In the genomic region with DNA sequence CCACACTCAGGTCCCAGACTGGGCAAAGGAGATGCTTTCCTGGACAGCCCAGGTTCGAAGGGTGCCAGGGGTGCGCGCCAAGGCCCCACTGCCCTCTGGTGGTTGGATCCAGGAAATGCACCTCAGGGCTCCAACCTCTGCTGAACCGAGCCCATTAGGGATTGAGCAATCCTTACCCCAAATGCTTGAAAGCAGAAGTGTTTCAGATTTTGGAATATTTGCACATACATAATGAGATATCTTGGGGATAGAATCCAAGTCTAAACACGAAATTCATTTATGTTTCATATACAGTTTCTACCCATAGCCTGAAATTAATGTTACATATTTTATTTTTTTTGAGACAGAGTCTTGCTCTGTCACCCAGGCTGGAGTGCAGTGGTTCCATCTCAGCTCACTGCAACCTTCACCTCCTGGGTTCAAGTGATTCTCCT, we compare ENCODE assay signal across 7 cellular contexts. TPM values are rescaled to one million over a fixed set of nuclear protein-coding genes. Genes with fewer than 3 reads are reported as not detected.
DNase-seq lines count a peak whose midpoint lies in the region; ATAC-seq and TF ChIP-seq lines count a peak whose summit lies in the region.

No MANE protein-coding gene starts in this region.

- CTCF ChIA-PET in T-cell (lab: Charles Lee): interaction anchor here (0.6 to 3.7 kb wide), 4 partner anchors 44 to 187 kb away, joined by 3 to 38 read pairs (median 7); no protein-coding TSS in a partner anchor

- no peaks in the 10 kb centered on the region for H3K27me3 ChIP-seq in adrenal gland
- H3K27me3 ChIP-seq in gastrocnemius medialis: no peaks in the 10 kb centered on the region

- H3K4me1 ChIP-seq in adrenal gland (replicated peaks in 1 of 2) (peaks cover 6 to 14% of the 10 kb centered on the region in 2 donors), gastrocnemius medialis (peaks cover 0 to 6% of the 10 kb centered on the region in 2 donors)

- H3K4me3 Mint-ChIP-seq in T-cell: no peak overlapping the region

- DNase-seq in NB4 (ENCODE audit: low read depth) (peak; percentile 90), T-cell (peak; percentile 31 to 76 (median 61)), adrenal gland (peak; percentile 77 to 92 (median 83)), left ventricle myocardium superior (peak; percentile 79), gastrocnemius medialis (peak; percentile 54 to 66)

- H3K4me3 ChIP-seq in NB4 (ENCODE audit: low read depth, low read length) (no peak overlapping the region), adrenal gland (no peak overlapping the region), gastrocnemius medialis (no peak overlapping the region)

- no peaks in the 10 kb centered on the region for H3K9me3 ChIP-seq in adrenal gland (replicated peaks in 1 of 3)
- H3K9me3 ChIP-seq in gastrocnemius medialis: no peaks in the 10 kb centered on the region

- H3K36me3 Mint-ChIP-seq in T-cell: no peaks in the 10 kb centered on the region

- WGBS in adrenal gland, 4 donors: 1 to 3% (median 1%) methylated on average over 2 to 5 of the region's 5 CpGs

- in situ Hi-C loops in gastrocnemius medialis (cut with MboI; ENCODE audit: low sequenced_read_pairs in 4 of 4): loop anchor here (5.0 to 10.0 kb wide), 4 partner anchors 50 to 103 kb away; a partner anchor contains a TSS

- peak; percentile 80 for TF ChIP-seq CTCF in GM12801 (IDR thresholded peaks at IDR 0.05; ENCODE audit: extremely low read depth, insufficient read length)
- peak; percentile 83 for TF ChIP-seq CTCF in NB4 (IDR thresholded peaks at IDR 0.05; ENCODE audit: low read depth, low read length)
- peak; percentile 97 to 99 (median 98) for TF ChIP-seq CTCF in adrenal gland (IDR thresholded peaks at IDR 0.05)
- TF ChIP-seq CTCF in gastrocnemius medialis (IDR thresholded peaks at IDR 0.05 in 4 of 5, conservative IDR thresholded peaks at IDR 0.05 in 1 of 5): peak; percentile 92 to 97 (median 94)

- H3K27me3 Mint-ChIP-seq in T-cell: no peaks in the 10 kb centered on the region

- peaks cover 0 to 7% (median 2%) of the 10 kb centered on the region in 3 donors for H3K4me1 Mint-ChIP-seq in T-cell

- ATAC-seq in T-cell (replicated peaks in 1 of 4): peak; percentile 86 to 91 (median 89)
- ATAC-seq in left ventricle myocardium superior: peak; percentile 62
- ATAC-seq in gastrocnemius medialis: peak; percentile 71 to 84
- no peak for ATAC-seq in HG03045 (IDR thresholded peaks at IDR 0.05; ENCODE audit: unreplicated experiment)

- H3K9me3 Mint-ChIP-seq in T-cell: no peaks in the 10 kb centered on the region

- intact Hi-C loops in adrenal gland (cut with DNase I) (loop anchor here (2.0 to 5.0 kb wide), 2 partner anchors 49 to 100 kb away; no protein-coding TSS in a partner anchor), left ventricle myocardium superior (cut with micrococcal nuclease) (loop anchor here (5.0 kb wide), 1 partner anchor 100 kb away; no protein-coding TSS in a partner anchor), gastrocnemius medialis (cut with DNase I; ENCODE audit: low total_unique reads) (loop anchor here (1.0 kb wide), 2 partner anchors 52 to 100 kb away; no protein-coding TSS in a partner anchor)

- POLR2A ChIA-PET in T-cell (lab: Charles Lee): no interaction called here

- TF ChIP-seq POLR2A in NB4 (IDR thresholded peaks at IDR 0.05; ENCODE audit: extremely low read depth, insufficient read length) (no peak), adrenal gland (IDR thresholded peaks at IDR 0.05) (no peak), gastrocnemius medialis (IDR thresholded peaks at IDR 0.05) (no peak)

- H3K36me3 ChIP-seq in adrenal gland (replicated peaks in 1 of 2) (peaks cover 0 to 11% of the 10 kb centered on the region in 2 donors), gastrocnemius medialis (no peaks in the 10 kb centered on the region)

- H3K27ac Mint-ChIP-seq in T-cell: no peak overlapping the region

- H3K27ac ChIP-seq in adrenal gland (no peak overlapping the region), gastrocnemius medialis (no peak overlapping the region)

RNA-seq across cellular contexts. Expression of a gene that starts 57.4 kb away (rescaled TPM):
- 10 to 100 TPM; 14.6 to 24.4 (median 18.5) TPM for total RNA-seq in T-cell
- total RNA-seq in adrenal gland: 10 to 100 TPM; 12.6 to 44.0 (median 28.4) TPM
- polyA plus RNA-seq in adrenal gland: 10 to 100 TPM; 16.3 to 49.0 (median 30.0) TPM
- 23.1 TPM for total RNA-seq in left ventricle myocardium superior
- total RNA-seq in gastrocnemius medialis: 1 to 10 TPM; 2.5 to 4.3 (median 3.7) TPM
